33 cellular contexts compared by ENCODE assay signal in genomic region chr19:19215792-19216191, GRCh38. TPM values are rescaled to one million over a fixed set of nuclear protein-coding genes. Genes with fewer than 3 reads are reported as not detected.
"Had no signal": no experiment of that assay in that cellular context is flagged by ENCODE, and none has a peak within 500 bp of the region (broad histone marks: within the 10 kb centered on the region; RNA-seq: fewer than 3 reads in every experiment).

No MANE protein-coding gene starts in this region.

- ATAC-seq: activated CD4-positive, CD25-positive, alpha-beta regulatory T cell treated with anti-CD3 and anti-CD28 coated beads, Interleukin-2, amount 50 U/mL, for 24 hours; activated CD8-positive, alpha-beta memory T cell treated with anti-CD3 and anti-CD28 coated beads, Interleukin-2, amount 10 ng/mL, durations not matched to agents 7 days and 5 days; activated CD8-positive, alpha-beta T cell treated with anti-CD3 and anti-CD28 coated beads, Interleukin-2, amount 10 ng/mL, durations not matched to agents 7 days and 5 days; activated T-helper 17 cell treated with anti-CD3 and anti-CD28 coated beads, Interleukin-2, amount 50 U/mL, for 72 hours; effector memory CD8-positive, alpha-beta T cell; heart left ventricle; T-helper 17 cell had no signal

- H3K4me3 Mint-ChIP-seq: activated B cell treated with CpG ODN at 0.5 μM for 24 hours; activated CD4-positive, alpha-beta memory T cell treated with anti-CD3 and anti-CD28 coated beads for 36 hours; activated CD8-positive, alpha-beta memory T cell treated with anti-CD3 and anti-CD28 coated beads, Interleukin-2, amount 10 ng/mL, durations not matched to agents 7 days and 5 days; activated CD8-positive, alpha-beta T cell treated with anti-CD3 and anti-CD28 coated beads, Interleukin-2, amount 10 ng/mL, durations not matched to agents 7 days and 5 days; activated naive CD4-positive, alpha-beta T cell treated with anti-CD3 and anti-CD28 coated beads, Interleukin-2, amount 50 U/mL, for 24 hours; activated naive CD8-positive, alpha-beta T cell treated with anti-CD3 and anti-CD28 coated beads, Interleukin-2, amount 10 ng/mL, durations not matched to agents 7 days and 5 days; activated T-cell treated with anti-CD3 and anti-CD28 coated beads, Interleukin-2, amount 50 U/mL, for 24 hours; activated T-helper 17 cell treated with anti-CD3 and anti-CD28 coated beads, Interleukin-2, amount 50 U/mL, for 72 hours; effector memory CD8-positive, alpha-beta T cell; T-helper 17 cell; T-helper 2 cell treated with Interferon-gamma antibody and Interleukin-4, amounts not matched to agents 5 μg/mL and 100 μg/mL, for 36 hours had no signal

- DNase-seq: activated B cell treated with CpG ODN at 0.5 μM for 24 hours; activated CD4-positive, alpha-beta memory T cell treated with anti-CD3 and anti-CD28 coated beads for 36 hours; activated CD8-positive, alpha-beta memory T cell treated with anti-CD3 and anti-CD28 coated beads, Interleukin-2, amount 10 ng/mL, durations not matched to agents 7 days and 5 days; activated CD8-positive, alpha-beta memory T cell treated with anti-CD3 and anti-CD28 coated beads, Interleukin-2, amount 50 U/mL, for 4 hours; activated CD8-positive, alpha-beta T cell treated with anti-CD3 and anti-CD28 coated beads, Interleukin-2, amount 10 ng/mL, durations not matched to agents 7 days and 5 days; activated effector memory CD4-positive, alpha-beta T cell treated with Interleukin-2 at 50 U/mL for 16 hours; activated gamma-delta T cell treated with Interleukin-2 at 50 U/mL for 16 hours; activated naive CD4-positive, alpha-beta T cell treated with Interleukin-2 at 50 U/mL for 16 hours; activated naive CD8-positive, alpha-beta T cell treated with anti-CD3 and anti-CD28 coated beads, Interleukin-2, amount 10 ng/mL, durations not matched to agents 7 days and 5 days; activated T-cell treated with anti-CD3 and anti-CD28 coated beads, Interleukin-2, amount 50 U/mL, for 24 hours; brain microvascular endothelial cell; cortex of kidney; dermis blood vessel endothelial cell; effector CD4-positive, alpha-beta T cell; effector memory CD8-positive, alpha-beta T cell; esophagus squamous epithelium; foreskin melanocyte; heart left ventricle; T-helper 1 cell; T-helper 17 cell; T1000; WERI-Rb-1 had no signal

- H3K36me3 Mint-ChIP-seq: activated CD4-positive, alpha-beta memory T cell treated with anti-CD3 and anti-CD28 coated beads for 36 hours; activated CD8-positive, alpha-beta memory T cell treated with anti-CD3 and anti-CD28 coated beads, Interleukin-2, amount 10 ng/mL, durations not matched to agents 7 days and 5 days; activated naive CD4-positive, alpha-beta T cell treated with anti-CD3 and anti-CD28 coated beads, Interleukin-2, amount 50 U/mL, for 24 hours; activated naive CD8-positive, alpha-beta T cell treated with anti-CD3 and anti-CD28 coated beads, Interleukin-2, amount 10 ng/mL, durations not matched to agents 7 days and 5 days had no signal

- H3K9me3 Mint-ChIP-seq: activated CD4-positive, alpha-beta memory T cell treated with anti-CD3 and anti-CD28 coated beads for 36 hours; activated naive CD4-positive, alpha-beta T cell treated with anti-CD3 and anti-CD28 coated beads, Interleukin-2, amount 50 U/mL, for 24 hours; activated naive CD8-positive, alpha-beta T cell treated with anti-CD3 and anti-CD28 coated beads, Interleukin-2, amount 10 ng/mL, durations not matched to agents 7 days and 5 days; activated T-cell treated with anti-CD3 and anti-CD28 coated beads, Interleukin-2, amount 50 U/mL, for 24 hours; activated T-helper 17 cell treated with anti-CD3 and anti-CD28 coated beads, Interleukin-2, amount 50 U/mL, for 72 hours had no signal

- H3K4me1 Mint-ChIP-seq: activated B cell treated with CpG ODN at 0.5 μM for 24 hours; activated CD8-positive, alpha-beta memory T cell treated with anti-CD3 and anti-CD28 coated beads, Interleukin-2, amount 10 ng/mL, durations not matched to agents 7 days and 5 days; activated naive CD8-positive, alpha-beta T cell treated with anti-CD3 and anti-CD28 coated beads, Interleukin-2, amount 10 ng/mL, durations not matched to agents 7 days and 5 days had no signal

- H3K27ac Mint-ChIP-seq: activated B cell treated with CpG ODN at 0.5 μM for 24 hours; activated CD4-positive, alpha-beta memory T cell treated with anti-CD3 and anti-CD28 coated beads for 36 hours; activated CD8-positive, alpha-beta memory T cell treated with anti-CD3 and anti-CD28 coated beads, Interleukin-2, amount 10 ng/mL, durations not matched to agents 7 days and 5 days; activated CD8-positive, alpha-beta T cell treated with anti-CD3 and anti-CD28 coated beads, Interleukin-2, amount 10 ng/mL, durations not matched to agents 7 days and 5 days; activated naive CD4-positive, alpha-beta T cell treated with anti-CD3 and anti-CD28 coated beads, Interleukin-2, amount 50 U/mL, for 24 hours; activated naive CD8-positive, alpha-beta T cell treated with anti-CD3 and anti-CD28 coated beads, Interleukin-2, amount 10 ng/mL, durations not matched to agents 7 days and 5 days; activated T-cell treated with anti-CD3 and anti-CD28 coated beads, Interleukin-2, amount 50 U/mL, for 24 hours; activated T-helper 17 cell treated with anti-CD3 and anti-CD28 coated beads, Interleukin-2, amount 50 U/mL, for 72 hours; effector memory CD8-positive, alpha-beta T cell; T-helper 17 cell; T-helper 2 cell treated with Interferon-gamma antibody and Interleukin-4, amounts not matched to agents 5 μg/mL and 100 μg/mL, for 36 hours had no signal

RNA-seq across cellular contexts. Expression of gene NCAN, which starts 4.0 kb away (rescaled TPM):
- total RNA-seq: activated B cell treated with CpG ODN at 0.5 μM for 24 hours; activated CD8-positive, alpha-beta memory T cell treated with anti-CD3 and anti-CD28 coated beads for 36 hours; activated CD8-positive, alpha-beta T cell treated with anti-CD3 and anti-CD28 coated beads, Interleukin-2, amount 10 ng/mL, durations not matched to agents 7 days and 5 days; activated naive CD8-positive, alpha-beta T cell treated with anti-CD3 and anti-CD28 coated beads, Interleukin-2, amount 10 ng/mL, durations not matched to agents 7 days and 5 days; activated T-helper 17 cell treated with anti-CD3 and anti-CD28 coated beads, Interleukin-2, amount 50 U/mL, for 72 hours; ascending aorta; bronchial epithelial cell; cardiac septum; chondrocyte; dermis blood vessel endothelial cell; esophagus squamous epithelium; fibroblast of villous mesenchyme; heart left ventricle; T-helper 17 cell had no signal
- polyA plus RNA-seq: fibroblast of lung, heart left ventricle had no signal

RNA-seq across cellular contexts. Expression of gene MEF2B, which starts 45.7 kb away (rescaled TPM):
- total RNA-seq: ascending aorta, fibroblast of villous mesenchyme had no signal
